19 cellular contexts compared by ENCODE assay signal in genomic region chr9:89754223-89754622, GRCh38.
DNase-seq lines count a peak whose midpoint lies in the region; ATAC-seq and TF ChIP-seq lines count a peak whose summit lies in the region.
"Had no signal": no experiment of that assay in that cellular context is flagged by ENCODE, and none has a peak within 500 bp of the region (broad histone marks: within the 10 kb centered on the region; RNA-seq: fewer than 3 reads in every experiment).

No MANE protein-coding gene starts in this region.

- H3K4me3 Mint-ChIP-seq in T-helper 17 cell: no peak overlapping the region
- no peak overlapping the region for H3K4me3 Mint-ChIP-seq in T-cell
- H3K4me3 Mint-ChIP-seq: CD14-positive monocyte; CD8-positive, alpha-beta T cell; IgD-negative memory B cell had no signal

- H3K9me3 ChIP-seq in T-helper 17 cell (ENCODE audit: control insufficient read depth, low read length, poor library complexity, severe bottlenecking) (no peaks in the 10 kb centered on the region), neuronal stem cell (replicated peaks in 1 of 2; ENCODE audit: control insufficient read depth in 2 of 2, insufficient read depth in 1 of 2, low read depth in 1 of 2, low read length in 2 of 2) (peaks cover 0 to 1% of the 10 kb centered on the region in 2 donors), spleen (no peaks in the 10 kb centered on the region), body of pancreas (no peaks in the 10 kb centered on the region)
- H3K9me3 ChIP-seq: BE2C had no signal

- no peak for TF ChIP-seq POLR2A in spleen (IDR thresholded peaks at IDR 0.05)
- TF ChIP-seq POLR2A in body of pancreas (IDR thresholded peaks at IDR 0.05): no peak

- CTCF ChIA-PET in T-cell (lab: Charles Lee): no interaction called here

- H4K91ac ChIP-seq in neuronal stem cell (ENCODE audit: low read depth, low read length, poor library complexity): no peak overlapping the region

- no peak overlapping the region for H2AFZ ChIP-seq in neuronal stem cell (ENCODE audit: low read length)
- H2AFZ ChIP-seq: GM23248 had no signal

- H2BK120ac ChIP-seq in neuronal stem cell (ENCODE audit: low read depth, low read length): no peak overlapping the region

- H3K27ac ChIP-seq in neuronal stem cell (replicated peaks; ENCODE audit: low read length) (no peak overlapping the region), spleen (no peak overlapping the region), body of pancreas (no peak overlapping the region)
- H3K27ac ChIP-seq: GM23248 had no signal

- H3K36me3 ChIP-seq in neuronal stem cell (replicated peaks in 1 of 2; ENCODE audit: control insufficient read depth in 2 of 2, insufficient read depth in 2 of 2, low read length in 2 of 2) (no peaks in the 10 kb centered on the region), spleen (no peaks in the 10 kb centered on the region), body of pancreas (replicated peaks in 1 of 2; ENCODE audit: insufficient read depth in 1 of 2, low read depth in 2 of 2) (no peaks in the 10 kb centered on the region)
- H3K36me3 ChIP-seq: BE2C had no signal

- no peak overlapping the region for H3K4me2 ChIP-seq in neuronal stem cell (ENCODE audit: insufficient read depth, low read length, poor library complexity, severe bottlenecking)

- peak overlapping the region; percentile 18 for H3K9ac ChIP-seq in neuronal stem cell (ENCODE audit: low read depth, low read length, poor library complexity)
- H3K9ac ChIP-seq: GM23248 had no signal

- H3K27me3 Mint-ChIP-seq in T-helper 17 cell (no peaks in the 10 kb centered on the region), T-cell (no peaks in the 10 kb centered on the region)

- TF ChIP-seq CTCF in spleen (IDR thresholded peaks at IDR 0.05 in 8 of 11, conservative IDR thresholded peaks at IDR 0.05 in 3 of 11) (no peak), body of pancreas (IDR thresholded peaks at IDR 0.05) (no peak)

- H3K36me3 Mint-ChIP-seq in T-helper 17 cell (ENCODE audit: low read depth): no peaks in the 10 kb centered on the region
- H3K36me3 Mint-ChIP-seq in T-cell: no peaks in the 10 kb centered on the region
- H3K36me3 Mint-ChIP-seq: CD14-positive monocyte; CD8-positive, alpha-beta T cell; IgD-negative memory B cell had no signal

- no CpG with 5 or more reads among the region's 1 CpG for WGBS in neuronal stem cell (ENCODE audit: extremely low coverage in 2 of 2, insufficient read length in 2 of 2, insufficient replicate concordance in 1 of 2), 2 donors
- WGBS in spleen, 5 donors: 88 to 100% (median 92%) methylated on average over 1 of the region's 1 CpG
- WGBS in body of pancreas, 2 donors: 89 to 100% methylated on average over 1 of the region's 1 CpG

- H3K4me1 Mint-ChIP-seq in T-helper 17 cell (peaks cover 19% of the 10 kb centered on the region), T-cell (peaks cover 7 to 31% (median 9%) of the 10 kb centered on the region in 3 donors)
- H3K4me1 Mint-ChIP-seq: CD14-positive monocyte had no signal

- peaks cover 0 to 4% of the 10 kb centered on the region in 2 donors for H3K4me1 ChIP-seq in neuronal stem cell (ENCODE audit: control insufficient read depth in 2 of 2, insufficient read depth in 1 of 2, low read depth in 1 of 2, low read length in 2 of 2)
- H3K4me1 ChIP-seq in spleen: peaks cover 0 to 7% (median 0%) of the 10 kb centered on the region in 6 donors
- peaks cover 16% of the 10 kb centered on the region for H3K4me1 ChIP-seq in body of pancreas

- H3K27ac Mint-ChIP-seq in T-helper 17 cell (peak overlapping the region; percentile 82), T-cell (no peak overlapping the region)
- H3K27ac Mint-ChIP-seq: CD14-positive monocyte; CD8-positive, alpha-beta T cell; IgD-negative memory B cell had no signal

- no peak overlapping the region for H2BK15ac ChIP-seq in neuronal stem cell (ENCODE audit: low read length)

- H2AK5ac ChIP-seq in neuronal stem cell (ENCODE audit: low read depth, low read length): no peak overlapping the region

- ATAC-seq in T-helper 17 cell: no peak
- ATAC-seq in body of pancreas: no peak
- ATAC-seq in GM19395 (IDR thresholded peaks at IDR 0.05; ENCODE audit: unreplicated experiment): no peak
- ATAC-seq in T-cell (replicated peaks in 1 of 4): no peak
- ATAC-seq: CD8-positive, alpha-beta T cell had no signal

- POLR2A ChIA-PET in T-cell (lab: Charles Lee): no interaction called here

- intact Hi-C loops in spleen (cut with DNase I; ENCODE audit: low total_unique reads): no loop called here
- intact Hi-C loops in body of pancreas (cut with DNase I): loop anchor here (10.0 kb wide), 1 partner anchor 59 kb away; no protein-coding TSS in a partner anchor

- H3K14ac ChIP-seq in neuronal stem cell (ENCODE audit: low read length): no peak overlapping the region

- H4K8ac ChIP-seq in neuronal stem cell (ENCODE audit: low read depth, low read length): no peak overlapping the region

- no peak overlapping the region for H2BK5ac ChIP-seq in neuronal stem cell (ENCODE audit: low read length)

- DNase-seq in CD1c-positive myeloid dendritic cell (ENCODE audit: extremely low spot score) (peak; percentile 20), T-helper 17 cell (no peak), neuronal stem cell (ENCODE audit: low spot score) (no peak), spleen (peak; percentile 48), body of pancreas (no peak), NCI-H510A treated with DMSO at 0.1 percent for 48 hours (lab: John Stamatoyannopoulos, UW) (no peak), T-cell (no peak)
- DNase-seq: ACHN; BE2C; Calu3; CD8-positive, alpha-beta T cell; DMS79 treated with DMSO at 0.1 percent for 48 hours; GF-D8; GM23248; HCEC 1CT; KBM-7 had no signal

- no peaks in the 10 kb centered on the region for H3K79me1 ChIP-seq in neuronal stem cell (ENCODE audit: low read depth, low read length)

- peaks cover 0 to 4% (median 0%) of the 10 kb centered on the region in 3 donors for H3K9me3 Mint-ChIP-seq in T-cell
- H3K9me3 Mint-ChIP-seq: CD14-positive monocyte had no signal

- H3K27me3 ChIP-seq in neuronal stem cell (ENCODE audit: control insufficient read depth in 3 of 3, insufficient read depth in 3 of 3, low read depth in 1 of 3, low read length in 3 of 3) (no peaks in the 10 kb centered on the region), spleen (replicated peaks in 1 of 7) (no peaks in the 10 kb centered on the region), body of pancreas (no peaks in the 10 kb centered on the region)
- H3K27me3 ChIP-seq: BE2C had no signal

- H2BK12ac ChIP-seq in neuronal stem cell (ENCODE audit: low read length): no peak overlapping the region

- no peak overlapping the region for H3K4me3 ChIP-seq in neuronal stem cell (ENCODE audit: low read length in 2 of 2)
- no peak overlapping the region for H3K4me3 ChIP-seq in spleen
- no peak overlapping the region for H3K4me3 ChIP-seq in body of pancreas
- H3K4me3 ChIP-seq: GM23248 had no signal

- H3K4ac ChIP-seq in neuronal stem cell (ENCODE audit: low read length): no peak overlapping the region

- peak overlapping the region; percentile 36 for H3K18ac ChIP-seq in neuronal stem cell (ENCODE audit: low read length)

- no peak overlapping the region for H3K23ac ChIP-seq in neuronal stem cell (ENCODE audit: low read depth, low read length, poor library complexity)

Comparison
In these comparisons a context has a peak if more than half of its experiments do, and no peak if none do; other contexts are left out.
1. DNase-seq: peak in CD1c-positive myeloid dendritic cell (single experiment) and spleen (single experiment); none in T-helper 17 cell (0 of 3), neuronal stem cell (single experiment), body of pancreas (0 of 4), NCI-H510A treated with DMSO at 0.1 percent for 48 hours (single experiment) and T-cell (0 of 34).